In the genomic region with DNA sequence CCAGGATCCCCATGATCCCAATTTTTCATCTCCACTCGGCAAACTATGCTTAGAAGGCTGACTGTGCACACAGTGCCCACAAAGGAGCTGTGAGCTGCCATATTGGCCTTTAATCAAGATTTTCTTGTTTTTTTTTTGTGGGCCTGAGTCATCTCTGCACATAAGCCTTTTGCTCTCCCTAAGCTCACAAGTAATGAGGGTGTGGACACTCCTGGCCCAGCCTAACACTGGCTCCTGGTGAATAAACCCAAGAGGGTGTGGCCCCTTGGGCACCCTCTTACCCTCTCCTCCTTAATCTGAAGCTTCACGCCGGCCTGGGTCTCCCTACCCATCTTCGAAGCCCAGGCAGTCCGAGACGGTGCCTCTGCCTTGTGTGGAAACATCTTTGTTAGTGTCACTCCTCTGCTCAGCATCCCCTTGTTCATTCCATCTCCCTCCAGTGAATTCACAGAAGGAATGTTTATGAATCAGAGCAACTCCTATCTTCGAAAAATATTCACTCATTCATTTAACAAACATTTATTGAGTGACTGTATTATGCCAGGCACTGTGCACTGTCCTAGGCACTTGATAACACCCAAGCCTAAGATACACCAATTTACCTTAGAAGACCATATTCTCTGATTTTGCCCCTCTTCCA, we compare ENCODE assay signal across 13 cellular contexts. TPM values are rescaled to one million over a fixed set of nuclear protein-coding genes. Genes with fewer than 3 reads are reported as not detected.
DNase-seq lines count a peak whose midpoint lies in the region; ATAC-seq and TF ChIP-seq lines count a peak whose summit lies in the region.
"Had no signal": no experiment of that assay in that cellular context is flagged by ENCODE, and none has a peak within 500 bp of the region (broad histone marks: within the 10 kb centered on the region; RNA-seq: fewer than 3 reads in every experiment).

No MANE protein-coding gene starts in this region.

- H3K4me1 ChIP-seq in Panc1 (ENCODE audit: control insufficient read depth, insufficient read depth, low read length) (peaks cover 11% of the 10 kb centered on the region), fibroblast of lung (ENCODE audit: control insufficient read depth, extremely low read depth, insufficient read depth, low read length) (peaks cover 9% of the 10 kb centered on the region)

- H3K79me2 ChIP-seq in fibroblast of lung (ENCODE audit: control insufficient read depth, insufficient read depth, low read length) = no peaks in the 10 kb centered on the region

- POLR2A ChIA-PET in Panc1 (lab: Charles Lee) = no interaction called here

- H3K9me3 Mint-ChIP-seq in activated T-cell treated with anti-CD3 and anti-CD28 coated beads, Interleukin-2, amount 50 U/mL, for 24 hours = no peaks in the 10 kb centered on the region
- H3K9me3 Mint-ChIP-seq in activated T-cell treated with anti-CD3 and anti-CD28 coated beads, Interleukin-2, amount 50 U/mL, for 4 hours = no peaks in the 10 kb centered on the region
- H3K9me3 Mint-ChIP-seq in stimulated activated effector memory CD8-positive, alpha-beta T cell treated with anti-CD3 and anti-CD28 coated beads, Interleukin-12 subunit alpha, Interleukin-12 subunit beta, amount 100 ng/mL, for 72 hours = no peaks in the 10 kb centered on the region
- H3K9me3 Mint-ChIP-seq in activated T-helper 2 cell treated with anti-CD3 and anti-CD28 coated beads, Interferon-gamma antibody, Interleukin-2, Interleukin-4, amounts not matched to agents 10 μg/mL and 5 μg/mL and 100 μg/mL, durations not matched to agents 14 hours and 24 hours and 36 hours = no peaks in the 10 kb centered on the region
- H3K9me3 Mint-ChIP-seq: T-helper 1 cell treated with Interleukin-12 subunit alpha and Interleukin-12 subunit beta and Interleukin-4 antibody, amounts not matched to agents 30 μg/mL and 1 μg/mL, for 36 hours had no signal

- CTCF ChIA-PET in Panc1 (lab: Charles Lee) = no interaction called here

- H3K9me3 ChIP-seq in Panc1 (ENCODE audit: control insufficient read depth, insufficient read depth, low read depth, low read length) (no peaks in the 10 kb centered on the region), fibroblast of lung (ENCODE audit: control insufficient read depth, insufficient read depth, low read depth, low read length) (no peaks in the 10 kb centered on the region)
- H3K9me3 ChIP-seq: ovary had no signal

- H4K20me1 ChIP-seq in fibroblast of lung (ENCODE audit: control insufficient read depth, extremely low read depth, insufficient read depth, low read length) = no peaks in the 10 kb centered on the region

- no peak overlapping the region for H3K9ac ChIP-seq in fibroblast of lung (ENCODE audit: insufficient read depth, low read length)

- in situ Hi-C loops in Panc1 (cut with HindIII; ENCODE audit: low pct_unique_long_range_greater_than_20kb, low sequenced_read_pairs) = no loop called here

- H3K27me3 ChIP-seq in Panc1 (ENCODE audit: control insufficient read depth, insufficient read depth, low read length) = no peaks in the 10 kb centered on the region
- no peaks in the 10 kb centered on the region for H3K27me3 ChIP-seq in fibroblast of lung (ENCODE audit: control insufficient read depth, insufficient read depth, low read length)
- H3K27me3 ChIP-seq: ovary had no signal

- no peak overlapping the region for H3K4me3 ChIP-seq in Panc1 (ENCODE audit: low read depth in 2 of 2, low read length in 2 of 2)
- no peak overlapping the region for H3K4me3 ChIP-seq in fibroblast of lung (replicated peaks in 1 of 4; ENCODE audit: control extremely low read depth in 1 of 4, insufficient read depth in 1 of 4, low read depth in 3 of 4, low read length in 4 of 4)
- H3K4me3 ChIP-seq: ovary had no signal

- H3K27ac ChIP-seq in Panc1 (ENCODE audit: low read length) = peak overlapping the region; percentile 55
- peak overlapping the region; percentile 67 for H3K27ac ChIP-seq in fibroblast of lung (ENCODE audit: insufficient read depth, low read length)
- H3K27ac ChIP-seq: ovary had no signal

- TF ChIP-seq CTCF in Panc1 (IDR thresholded peaks at IDR 0.05) (no peak), fibroblast of lung (conservative IDR thresholded peaks at IDR 0.05 in 1 of 2, IDR thresholded peaks at IDR 0.05 in 1 of 2; ENCODE audit: low read depth in 1 of 2, low read length in 2 of 2) (no peak)

- H3K36me3 Mint-ChIP-seq in activated T-cell treated with anti-CD3 and anti-CD28 coated beads, Interleukin-2, amount 50 U/mL, for 24 hours (ENCODE audit: low read depth) = peaks cover 75% of the 10 kb centered on the region
- H3K36me3 Mint-ChIP-seq in activated T-cell treated with anti-CD3 and anti-CD28 coated beads, Interleukin-2, amount 50 U/mL, for 4 hours (ENCODE audit: insufficient read depth) = peaks cover 27% of the 10 kb centered on the region
- H3K36me3 Mint-ChIP-seq in stimulated activated effector memory CD8-positive, alpha-beta T cell treated with anti-CD3 and anti-CD28 coated beads, Interleukin-12 subunit alpha, Interleukin-12 subunit beta, amount 100 ng/mL, for 72 hours = peaks cover 99% of the 10 kb centered on the region
- peaks cover 44% of the 10 kb centered on the region for H3K36me3 Mint-ChIP-seq in activated T-helper 2 cell treated with anti-CD3 and anti-CD28 coated beads, Interferon-gamma antibody, Interleukin-2, Interleukin-4, amounts not matched to agents 10 μg/mL and 5 μg/mL and 100 μg/mL, durations not matched to agents 14 hours and 24 hours and 36 hours (ENCODE audit: low read depth)

- H3K36me3 ChIP-seq in Panc1 (ENCODE audit: control insufficient read depth, insufficient read depth, low read length) (peaks cover 7% of the 10 kb centered on the region), fibroblast of lung (ENCODE audit: control insufficient read depth, insufficient read depth, low read length) (peaks cover 13% of the 10 kb centered on the region)
- H3K36me3 ChIP-seq: ovary had no signal

- H3K4me3 Mint-ChIP-seq in activated T-cell treated with anti-CD3 and anti-CD28 coated beads, Interleukin-2, amount 50 U/mL, for 24 hours = no peak overlapping the region
- no peak overlapping the region for H3K4me3 Mint-ChIP-seq in activated T-cell treated with anti-CD3 and anti-CD28 coated beads, Interleukin-2, amount 50 U/mL, for 4 hours
- no peak overlapping the region for H3K4me3 Mint-ChIP-seq in stimulated activated effector memory CD8-positive, alpha-beta T cell treated with anti-CD3 and anti-CD28 coated beads, Interleukin-12 subunit alpha, Interleukin-12 subunit beta, amount 100 ng/mL, for 72 hours
- no peak overlapping the region for H3K4me3 Mint-ChIP-seq in activated T-helper 2 cell treated with anti-CD3 and anti-CD28 coated beads, Interferon-gamma antibody, Interleukin-2, Interleukin-4, amounts not matched to agents 10 μg/mL and 5 μg/mL and 100 μg/mL, durations not matched to agents 14 hours and 24 hours and 36 hours (ENCODE audit: low read depth)
- H3K4me3 Mint-ChIP-seq: T-helper 1 cell treated with Interleukin-12 subunit alpha and Interleukin-12 subunit beta and Interleukin-4 antibody, amounts not matched to agents 30 μg/mL and 1 μg/mL, for 36 hours had no signal

- no peak for ATAC-seq in activated T-cell treated with anti-CD3 and anti-CD28 coated beads, Interleukin-2, amount 50 U/mL, for 4 hours
- ATAC-seq in Panc1 = 0 out of 2 replicates have a peak, but pooled peaks have one; percentile 32
- no peak for ATAC-seq in stimulated activated effector memory CD8-positive, alpha-beta T cell treated with anti-CD3 and anti-CD28 coated beads, Interleukin-12 subunit alpha, Interleukin-12 subunit beta, amount 100 ng/mL, for 72 hours

- H3K4me2 ChIP-seq in fibroblast of lung (ENCODE audit: extremely low read depth, insufficient read depth, low read length) = peak overlapping the region; percentile 55

- H3K27ac Mint-ChIP-seq in activated T-cell treated with anti-CD3 and anti-CD28 coated beads, Interleukin-2, amount 50 U/mL, for 24 hours = peak overlapping the region; percentile 38
- peak overlapping the region; percentile 75 for H3K27ac Mint-ChIP-seq in stimulated activated effector memory CD8-positive, alpha-beta T cell treated with anti-CD3 and anti-CD28 coated beads, Interleukin-12 subunit alpha, Interleukin-12 subunit beta, amount 100 ng/mL, for 72 hours
- H3K27ac Mint-ChIP-seq in activated T-helper 2 cell treated with anti-CD3 and anti-CD28 coated beads, Interferon-gamma antibody, Interleukin-2, Interleukin-4, amounts not matched to agents 10 μg/mL and 5 μg/mL and 100 μg/mL, durations not matched to agents 14 hours and 24 hours and 36 hours = no peak overlapping the region
- H3K27ac Mint-ChIP-seq: T-helper 1 cell treated with Interleukin-12 subunit alpha and Interleukin-12 subunit beta and Interleukin-4 antibody, amounts not matched to agents 30 μg/mL and 1 μg/mL, for 36 hours had no signal

- peaks cover 15% of the 10 kb centered on the region for H3K4me1 Mint-ChIP-seq in activated T-cell treated with anti-CD3 and anti-CD28 coated beads, Interleukin-2, amount 50 U/mL, for 24 hours (ENCODE audit: low read depth)
- H3K4me1 Mint-ChIP-seq in activated T-cell treated with anti-CD3 and anti-CD28 coated beads, Interleukin-2, amount 50 U/mL, for 4 hours (ENCODE audit: low read depth) = peaks cover 2% of the 10 kb centered on the region
- H3K4me1 Mint-ChIP-seq in stimulated activated effector memory CD8-positive, alpha-beta T cell treated with anti-CD3 and anti-CD28 coated beads, Interleukin-12 subunit alpha, Interleukin-12 subunit beta, amount 100 ng/mL, for 72 hours = peaks cover 31% of the 10 kb centered on the region
- H3K4me1 Mint-ChIP-seq in activated T-helper 2 cell treated with anti-CD3 and anti-CD28 coated beads, Interferon-gamma antibody, Interleukin-2, Interleukin-4, amounts not matched to agents 10 μg/mL and 5 μg/mL and 100 μg/mL, durations not matched to agents 14 hours and 24 hours and 36 hours (ENCODE audit: low read depth) = no peaks in the 10 kb centered on the region

- no peak for DNase-seq in activated T-cell treated with anti-CD3 and anti-CD28 coated beads, Interleukin-2, amount 50 U/mL, for 24 hours
- DNase-seq in activated T-cell treated with anti-CD3 and anti-CD28 coated beads, Interleukin-2, amount 50 U/mL, for 4 hours = no peak
- DNase-seq in Panc1 (ENCODE audit: low read depth, low spot score) = no peak
- peak; percentile 61 to 69 for DNase-seq in fibroblast of lung (ENCODE audit: low read depth in 2 of 2)
- no peak for DNase-seq in stimulated activated effector memory CD8-positive, alpha-beta T cell treated with anti-CD3 and anti-CD28 coated beads, Interleukin-12 subunit alpha, Interleukin-12 subunit beta, amount 100 ng/mL, for 72 hours (ENCODE audit: low spot score in 2 of 2)
- DNase-seq in activated T-helper 2 cell treated with anti-CD3 and anti-CD28 coated beads, Interferon-gamma antibody, Interleukin-2, Interleukin-4, amounts not matched to agents 10 μg/mL and 5 μg/mL and 100 μg/mL, durations not matched to agents 14 hours and 24 hours and 36 hours (ENCODE audit: low spot score) = no peak
- DNase-seq in GM19238 (ENCODE audit: insufficient read length, low spot score) = no peak
- no peak for DNase-seq in activated gamma-delta T cell (lab: John Stamatoyannopoulos, UW)
- DNase-seq: ACHN, erythroblast, NCI-H187, ovary had no signal

- BruUV-seq in Panc1 (replicated peaks; lab: Mats Ljungman, UMichigan) = no TSS peak

- no peaks in the 10 kb centered on the region for H3K27me3 Mint-ChIP-seq in activated T-cell treated with anti-CD3 and anti-CD28 coated beads, Interleukin-2, amount 50 U/mL, for 24 hours
- no peaks in the 10 kb centered on the region for H3K27me3 Mint-ChIP-seq in activated T-cell treated with anti-CD3 and anti-CD28 coated beads, Interleukin-2, amount 50 U/mL, for 4 hours (ENCODE audit: low read depth)
- H3K27me3 Mint-ChIP-seq in activated T-helper 2 cell treated with anti-CD3 and anti-CD28 coated beads, Interferon-gamma antibody, Interleukin-2, Interleukin-4, amounts not matched to agents 10 μg/mL and 5 μg/mL and 100 μg/mL, durations not matched to agents 14 hours and 24 hours and 36 hours (ENCODE audit: low read depth) = no peaks in the 10 kb centered on the region

- H2AFZ ChIP-seq in fibroblast of lung (ENCODE audit: low read length) = no peak overlapping the region

- intact Hi-C loops in Panc1 (cut with micrococcal nuclease; ENCODE audit: unreplicated experiment) = no loop called here
- intact Hi-C loops in activated T-helper 2 cell treated with anti-CD3 and anti-CD28 coated beads, Interferon-gamma antibody, Interleukin-2, Interleukin-4, amounts not matched to agents 10 μg/mL and 5 μg/mL and 100 μg/mL, durations not matched to agents 14 hours and 24 hours and 36 hours (cut with micrococcal nuclease) = no loop called here

RNA-seq across cellular contexts. Expression of gene MRPS10, which starts 22.2 kb away (rescaled TPM):
- 10 to 100 TPM; 49.7 to 54.1 (median 52.1) TPM for total RNA-seq in activated T-cell treated with anti-CD3 and anti-CD28 coated beads, Interleukin-2, amount 50 U/mL, for 4 hours
- total RNA-seq in Panc1 (2021; ENCODE audit: unreplicated experiment) (67.6 TPM), fibroblast of lung (46.5 and 67.5 TPM in 2 replicates)
- polyA plus RNA-seq in Panc1 (2012; ENCODE audit: insufficient read length) = 48.0 TPM
- 70.9 and 74.1 TPM in 2 replicates for polyA plus RNA-seq in fibroblast of lung
- 42.4 and 44.4 TPM in 2 replicates for polyA plus RNA-seq in fibroblast of lung (2012)
- 2.0 and 4.2 TPM in 2 replicates for polyA minus RNA-seq in fibroblast of lung (ENCODE audit: low replicate concordance)
- 39.6 and 40.4 TPM in 2 replicates for total RNA-seq in activated T-helper 2 cell treated with anti-CD3 and anti-CD28 coated beads, Interferon-gamma antibody, Interleukin-2, Interleukin-4, amounts not matched to agents 10 μg/mL and 5 μg/mL and 100 μg/mL, durations not matched to agents 14 hours and 24 hours and 36 hours

RNA-seq across cellular contexts. Expression of gene GUCA1B, which starts 45.1 kb away (rescaled TPM):
- total RNA-seq in activated T-cell treated with anti-CD3 and anti-CD28 coated beads, Interleukin-2, amount 50 U/mL, for 4 hours = 1 to 10 TPM in 2 of 3 donors, under 1 TPM in 1; 0.47 to 1.8 (median 1.2) TPM
- total RNA-seq in Panc1 (2021; ENCODE audit: unreplicated experiment) (1.4 TPM), fibroblast of lung (under 0.01 and 0.83 TPM in 2 replicates)
- polyA plus RNA-seq in Panc1 (2012; ENCODE audit: insufficient read length) = 0.93 TPM
- polyA plus RNA-seq in fibroblast of lung = 0.14 and 0.39 TPM in 2 replicates
- 0.12 and 0.14 TPM in 2 replicates for polyA plus RNA-seq in fibroblast of lung (2012)
- polyA minus RNA-seq in fibroblast of lung (ENCODE audit: low replicate concordance) = 1.1 TPM in 1 of 2 replicates, not detected in the other
- total RNA-seq in activated T-helper 2 cell treated with anti-CD3 and anti-CD28 coated beads, Interferon-gamma antibody, Interleukin-2, Interleukin-4, amounts not matched to agents 10 μg/mL and 5 μg/mL and 100 μg/mL, durations not matched to agents 14 hours and 24 hours and 36 hours = 1.0 and 1.1 TPM in 2 replicates

Comparison
In these comparisons a context has a peak if more than half of its experiments do, and no peak if none do; other contexts are left out.
1. DNase-seq: peak in fibroblast of lung (2 of 2); none in activated T-cell treated with anti-CD3 and anti-CD28 coated beads, Interleukin-2, amount 50 U/mL, for 24 hours (single experiment), activated T-cell treated with anti-CD3 and anti-CD28 coated beads, Interleukin-2, amount 50 U/mL, for 4 hours (single experiment), Panc1 (single experiment), stimulated activated effector memory CD8-positive, alpha-beta T cell treated with anti-CD3 and anti-CD28 coated beads, Interleukin-12 subunit alpha, Interleukin-12 subunit beta, amount 100 ng/mL, for 72 hours (0 of 2), activated T-helper 2 cell treated with anti-CD3 and anti-CD28 coated beads, Interferon-gamma antibody, Interleukin-2, Interleukin-4, amounts not matched to agents 10 μg/mL and 5 μg/mL and 100 μg/mL, durations not matched to agents 14 hours and 24 hours and 36 hours (single experiment), GM19238 (single experiment) and activated gamma-delta T cell (single experiment).